ENCODE assay signal across 8 cellular contexts in the genomic region with DNA sequence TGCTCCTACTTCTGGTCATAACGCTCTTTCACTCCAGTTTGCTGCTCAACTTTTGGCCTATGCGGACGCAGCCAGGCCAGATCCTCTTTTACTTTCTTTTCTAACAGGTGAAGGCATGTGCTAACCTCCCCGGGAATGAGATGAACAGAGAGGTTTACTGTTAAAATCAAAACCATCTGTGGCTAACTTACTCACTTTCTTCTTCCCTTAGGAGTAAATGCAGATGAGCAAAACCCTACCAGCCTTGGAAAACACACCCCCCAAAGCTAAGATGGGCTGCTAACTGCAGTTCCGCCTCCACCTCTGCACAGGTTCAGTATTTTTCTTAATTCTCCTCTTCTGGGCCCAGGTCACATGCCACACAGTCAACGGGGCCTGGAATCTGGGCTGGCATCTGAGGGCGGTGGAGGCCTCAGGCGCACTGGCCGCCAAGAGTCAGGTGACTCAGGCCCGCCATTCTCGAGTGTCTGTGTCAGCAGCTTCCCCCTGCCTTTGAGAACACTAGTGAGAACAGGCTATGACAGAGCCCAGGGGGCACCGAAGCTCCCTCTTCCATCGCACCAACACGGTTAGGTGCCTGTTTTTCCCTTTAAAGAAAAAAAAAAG. TPM values are rescaled to one million over a fixed set of nuclear protein-coding genes. Genes with fewer than 3 reads are reported as not detected.
DNase-seq lines count a peak whose midpoint lies in the region; ATAC-seq and TF ChIP-seq lines count a peak whose summit lies in the region.

No MANE protein-coding gene starts in this region.

- H3K4me2 ChIP-seq in GM23338 (no peak overlapping the region), mammary epithelial cell (ENCODE audit: insufficient read depth, low read depth, low read length) (peak overlapping the region; percentile 77)

- TF ChIP-seq CTCF in GM23338 (conservative IDR thresholded peaks at IDR 0.05; ENCODE audit: low read depth in 2 of 2) (no peak), mammary epithelial cell (conservative IDR thresholded peaks at IDR 0.05 in 1 of 2, IDR thresholded peaks at IDR 0.05 in 1 of 2; ENCODE audit: extremely low read depth in 1 of 2, insufficient read depth in 1 of 2, low read depth in 1 of 2, low read length in 2 of 2) (no peak), upper lobe of left lung (IDR thresholded peaks at IDR 0.05) (no peak)

- H3K36me3 ChIP-seq in GM23338 (ENCODE audit: insufficient read depth) (no peaks in the 10 kb centered on the region; the same call in 1 of the 2 replicates), mammary epithelial cell (ENCODE audit: insufficient read depth, low read length) (peaks cover 7% of the 10 kb centered on the region), muscle layer of duodenum (ENCODE audit: control insufficient read depth in 1 of 2, insufficient read depth in 2 of 2, low read length in 2 of 2) (no peaks in the 10 kb centered on the region), upper lobe of left lung (no peaks in the 10 kb centered on the region)

- dilution Hi-C loops in mammary epithelial cell (cut with HindIII; ENCODE audit: low sequenced_read_pairs) = no loop called here

- H3K27ac Mint-ChIP-seq in GM23338 = peak overlapping the region; percentile 67; the same call in 1 of the 2 replicates

- H3K79me2 ChIP-seq in GM23338 (replicated peaks; ENCODE audit: insufficient read depth) = peaks cover 11% of the 10 kb centered on the region
- peaks cover 92% of the 10 kb centered on the region for H3K79me2 ChIP-seq in mammary epithelial cell (ENCODE audit: insufficient read depth, low read length)

- H3K9me3 Mint-ChIP-seq in GM23338 = no peaks in the 10 kb centered on the region

- peak; percentile 53 for DNase-seq in Daoy (ENCODE audit: low read depth)
- no peak for DNase-seq in GM23338 (ENCODE audit: low spot score)
- DNase-seq in mammary epithelial cell = peak; percentile 76
- DNase-seq in upper lobe of left lung = peak; percentile 71 to 86
- no peak for DNase-seq in NCI-H748 (lab: John Stamatoyannopoulos, UW; ENCODE audit: unreplicated experiment)
- no peak for DNase-seq in amniotic stem cell (lab: John Stamatoyannopoulos, UW)

- H3K27me3 Mint-ChIP-seq in GM23338 (ENCODE audit: insufficient read depth, low read depth, poor library complexity) = peaks cover 12% of the 10 kb centered on the region

- no peak overlapping the region for H3K4me3 Mint-ChIP-seq in GM23338

- whole genome bisulfite sequencing in mammary epithelial cell (ENCODE audit: low coverage, missing lambda C conversion rate) = 6% methylated on average over 11 of the region's 14 CpGs
- WGBS in upper lobe of left lung, 2 donors = 46 to 62% methylated on average over 13 to 14 of the region's 14 CpGs

- H3F3A ChIP-seq in GM23338 (replicated peaks; ENCODE audit: low read depth) = no peaks in the 10 kb centered on the region

- ATAC-seq in GM23338 = no peak
- peak; percentile 65 for ATAC-seq in SK-N-SH treated with all-trans-retinoic acid at 6 μM for 48 hours
- ATAC-seq in upper lobe of left lung (ENCODE audit: low FRiP score in 2 of 2) = peak; percentile 21 to 58

- H3K36me3 Mint-ChIP-seq in GM23338 (ENCODE audit: low read depth) = peaks cover 4% of the 10 kb centered on the region; the same call in 1 of the 3 replicates

- no peaks in the 10 kb centered on the region for H3K9me3 ChIP-seq in mammary epithelial cell (replicated peaks; ENCODE audit: insufficient read depth, low read length)
- no peaks in the 10 kb centered on the region for H3K9me3 ChIP-seq in muscle layer of duodenum (ENCODE audit: control insufficient read depth in 1 of 2, low read length in 2 of 2)
- no peaks in the 10 kb centered on the region for H3K9me3 ChIP-seq in upper lobe of left lung

- no peak for TF ChIP-seq EP300 in upper lobe of left lung (IDR thresholded peaks at IDR 0.05)

- H4K20me1 ChIP-seq in GM23338 (replicated peaks; ENCODE audit: insufficient read depth) (peaks cover 27% of the 10 kb centered on the region; the same call in 1 of the 2 replicates), mammary epithelial cell (ENCODE audit: insufficient read depth, low read length) (no peaks in the 10 kb centered on the region)

- H3K27ac ChIP-seq in GM23338 (ENCODE audit: low read depth) (no peak overlapping the region), mammary epithelial cell (ENCODE audit: insufficient read depth, low read depth, low read length) (peak overlapping the region; percentile 77), muscle layer of duodenum (ENCODE audit: low read length) (peak overlapping the region; percentile 70), upper lobe of left lung (peak overlapping the region; percentile 56 to 74 (median 64))

- H3K4me3 ChIP-seq in GM23338 (no peak overlapping the region), mammary epithelial cell (replicated peaks in 1 of 3; ENCODE audit: insufficient read depth in 1 of 3, low read depth in 2 of 3, low read length in 3 of 3) (no peak overlapping the region), muscle layer of duodenum (ENCODE audit: low read depth in 1 of 2, low read length in 2 of 2) (peak overlapping the region in 1 of 2 donors; percentile 25), upper lobe of left lung (no peak overlapping the region)

- in situ Hi-C loops in mammary epithelial cell (cut with MboI; ENCODE audit: low sequenced_read_pairs in 2 of 2) = loop anchor here (10.0 to 25.0 kb wide), 2 partner anchors 96 to 198 kb away; no protein-coding TSS in a partner anchor

- peak overlapping the region; percentile 73 for H3K9ac ChIP-seq in mammary epithelial cell (ENCODE audit: insufficient read depth, low read length)

- intact Hi-C loops in mammary epithelial cell (cut with micrococcal nuclease) = no loop called here

- no TSS peak for BruUV-seq in mammary epithelial cell (replicated peaks; lab: Mats Ljungman, UMichigan)

- peaks cover 20% of the 10 kb centered on the region for H3K4me1 ChIP-seq in GM23338 (ENCODE audit: insufficient read depth)
- H3K4me1 ChIP-seq in mammary epithelial cell (ENCODE audit: insufficient read depth, low read length) = peaks cover 50% of the 10 kb centered on the region
- H3K4me1 ChIP-seq in muscle layer of duodenum (ENCODE audit: control insufficient read depth in 1 of 2, insufficient read depth in 2 of 2, low read length in 2 of 2) = peaks cover 73 to 80% of the 10 kb centered on the region in 2 donors
- H3K4me1 ChIP-seq in upper lobe of left lung = peaks cover 74 to 97% (median 83%) of the 10 kb centered on the region in 4 donors

- H3K9me2 ChIP-seq in GM23338 (ENCODE audit: insufficient read depth) = no peaks in the 10 kb centered on the region

- no peak for TF ChIP-seq POLR2A in upper lobe of left lung (IDR thresholded peaks at IDR 0.05)

- no peak overlapping the region for H2AFZ ChIP-seq in GM23338
- H2AFZ ChIP-seq in mammary epithelial cell (ENCODE audit: low read depth, low read length) = peak overlapping the region; percentile 79

- no peaks in the 10 kb centered on the region for H3K27me3 ChIP-seq in GM23338 (ENCODE audit: insufficient read depth)
- H3K27me3 ChIP-seq in mammary epithelial cell (ENCODE audit: insufficient read depth, low read length) = no peaks in the 10 kb centered on the region
- no peaks in the 10 kb centered on the region for H3K27me3 ChIP-seq in muscle layer of duodenum (ENCODE audit: low read depth, low read length)
- no peaks in the 10 kb centered on the region for H3K27me3 ChIP-seq in upper lobe of left lung

- H3K4me1 Mint-ChIP-seq in GM23338 = peaks cover 39% of the 10 kb centered on the region

- CTCF ChIA-PET in mammary epithelial cell (lab: Charles Lee; ENCODE audit: low non-redundant PET) = interaction anchor here (0.6 kb wide), 1 partner anchor 61 kb away, joined by 3 read pairs; no protein-coding TSS in a partner anchor

TF ChIP-seq in GM23338, 12 proteins besides CTCF, POLR2A, EP300 and RAD21 (continues in another document):
- TF ChIP-seq ZNF114 (CRISPR knock-in tag; IDR thresholded peaks at IDR 0.05) = no peak

TF ChIP-seq in SK-N-SH treated with all-trans-retinoic acid at 6 μM for 48 hours, 23 proteins besides CTCF, POLR2A, EP300 and RAD21 (continues in another document):
- TF ChIP-seq CSRNP3 (CRISPR knock-in tag; IDR thresholded peaks at IDR 0.05) = no peak

RNA-seq across cellular contexts. Expression of gene FAM53B, which starts 11.1 kb away (rescaled TPM):
- 11.4 and 12.1 TPM in 2 replicates for total RNA-seq in Daoy (2014; rRNA removed; shearing (Covaris generic))
- total RNA-seq in GM23338 (2014; rRNA removed; shearing (Covaris generic)) = 14.5 and 20.3 TPM in 2 replicates
- polyA plus RNA-seq in GM23338 (2016; fragmentation: Nextera tagmentation; extraction: Ambion mirVana) (3.0 and 3.5 TPM in 2 replicates), mammary epithelial cell (9.3 TPM)
- total RNA-seq in mammary epithelial cell (10 to 100 TPM; 16.2 to 51.8 TPM), upper lobe of left lung (10 to 100 TPM; 35.8 to 62.5 (median 47.8) TPM)
- polyA minus RNA-seq in mammary epithelial cell = 37.8 TPM

RNA-seq across cellular contexts. Expression of gene EEF1AKMT2, which starts 58.7 kb away (rescaled TPM):
- 40.9 and 43.0 TPM in 2 replicates for total RNA-seq in Daoy (2014; rRNA removed; shearing (Covaris generic))
- 29.7 and 38.0 TPM in 2 replicates for total RNA-seq in GM23338 (2014; rRNA removed; shearing (Covaris generic))
- polyA plus RNA-seq in GM23338 (2016; fragmentation: Nextera tagmentation; extraction: Ambion mirVana) (29.4 and 35.0 TPM in 2 replicates), mammary epithelial cell (8.7 TPM)
- total RNA-seq in mammary epithelial cell (10 to 100 TPM; 13.0 to 15.7 TPM), upper lobe of left lung (10 to 100 TPM in 4 of 6 donors, 1 to 10 TPM in 2; 3.6 to 17.3 (median 11.4) TPM)
- polyA minus RNA-seq in mammary epithelial cell = 0.93 TPM

Comparison
In these comparisons a context has a peak if more than half of its experiments do, and no peak if none do; other contexts are left out.
1. DNase-seq: peak in Daoy (single experiment), mammary epithelial cell (single experiment) and upper lobe of left lung (2 of 2); none in GM23338 (single experiment), NCI-H748 (single experiment) and amniotic stem cell (single experiment).